Comparison of ENCODE assay signal across 9 cellular contexts in the genomic region with DNA sequence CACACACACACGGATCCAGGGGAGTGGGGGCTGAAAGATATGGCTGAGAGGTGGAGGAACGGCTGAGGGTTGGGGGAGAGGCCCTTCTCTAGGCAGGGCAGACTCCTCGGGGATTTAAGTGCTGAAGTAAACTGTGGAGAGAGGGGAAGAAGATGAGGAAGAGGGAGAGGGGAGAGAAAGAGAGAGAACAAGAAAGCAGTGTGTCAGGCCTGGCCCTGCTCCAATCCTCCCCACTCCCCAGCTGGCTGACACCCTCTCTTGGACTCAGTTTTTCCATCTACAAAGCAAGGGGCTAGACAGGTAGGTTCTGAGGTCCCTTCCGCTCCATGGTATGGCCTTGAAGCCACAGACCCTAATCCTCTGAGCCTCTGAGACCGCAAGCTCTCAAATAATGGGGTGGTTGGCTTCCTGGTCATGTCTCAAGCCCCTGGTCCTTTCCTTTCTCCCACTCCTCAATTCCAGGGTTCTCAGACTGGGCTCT. TPM values are rescaled to one million over a fixed set of nuclear protein-coding genes. Genes with fewer than 3 reads are reported as not detected.
DNase-seq lines count a peak whose midpoint lies in the region; ATAC-seq and TF ChIP-seq lines count a peak whose summit lies in the region.
"Had no signal": no experiment of that assay in that cellular context is flagged by ENCODE, and none has a peak within 500 bp of the region (broad histone marks: within the 10 kb centered on the region; RNA-seq: fewer than 3 reads in every experiment).

No MANE protein-coding gene starts in this region.

- H3K4me3 ChIP-seq in HFF-Myc (replicated peaks; ENCODE audit: low read depth, low read length) (peak overlapping the region; percentile 90; the same call in 1 of the 2 replicates), right atrium auricular region (peak overlapping the region in 1 of 2 donors; percentile 97), spleen (peak overlapping the region in 4 of 8 donors; percentile 72 to 96 (median 82))

- H3K27ac ChIP-seq in right atrium auricular region = peak overlapping the region; percentile 99
- peak overlapping the region; percentile 58 to 100 (median 100) for H3K27ac ChIP-seq in spleen

- TF ChIP-seq CTCF in HFF-Myc (IDR thresholded peaks at IDR 0.05; ENCODE audit: low read depth, low read length, missing control alignments) (no peak), right atrium auricular region (IDR thresholded peaks at IDR 0.05) (no peak), spleen (IDR thresholded peaks at IDR 0.05 in 8 of 11, conservative IDR thresholded peaks at IDR 0.05 in 3 of 11) (no peak)

- intact Hi-C loops in spleen (cut with DNase I; ENCODE audit: low total_unique reads) = no loop called here

- 55 to 66% (median 62%) methylated on average over 5 of the region's 5 CpGs for WGBS in spleen, 5 donors

- H3K36me3 Mint-ChIP-seq in activated T-helper 17 cell treated with anti-CD3 and anti-CD28 coated beads, Interleukin-2, amount 50 U/mL, for 72 hours (ENCODE audit: low read depth) = peaks cover 51% of the 10 kb centered on the region

- H3K36me3 ChIP-seq in right atrium auricular region (peaks cover 22% of the 10 kb centered on the region), spleen (peaks cover 0 to 38% (median 23%) of the 10 kb centered on the region in 6 donors)

- H3K27me3 Mint-ChIP-seq in activated T-helper 17 cell treated with anti-CD3 and anti-CD28 coated beads, Interleukin-2, amount 50 U/mL, for 72 hours = no peaks in the 10 kb centered on the region

- H3K9me3 ChIP-seq in right atrium auricular region = no peaks in the 10 kb centered on the region
- no peaks in the 10 kb centered on the region for H3K9me3 ChIP-seq in spleen

- DNase-seq in HFF-Myc (ENCODE audit: extremely low read depth, low read depth) = no peak
- DNase-seq in right atrium auricular region (ENCODE audit: low spot score) = no peak
- DNase-seq in spleen = no peak
- DNase-seq in effector CD8-positive, alpha-beta T cell (lab: John Stamatoyannopoulos, UW) = no peak
- DNase-seq: NCI-H446 treated with DMSO at 0.1 percent for 48 hours had no signal

- H3K9me3 Mint-ChIP-seq in activated T-helper 17 cell treated with anti-CD3 and anti-CD28 coated beads, Interleukin-2, amount 50 U/mL, for 72 hours = no peaks in the 10 kb centered on the region

- H3K4me1 ChIP-seq in right atrium auricular region (peaks cover 0 to 58% of the 10 kb centered on the region in 2 donors), spleen (peaks cover 40 to 86% (median 77%) of the 10 kb centered on the region in 6 donors)

- H3K27me3 ChIP-seq in right atrium auricular region = no peaks in the 10 kb centered on the region
- H3K27me3 ChIP-seq in spleen (replicated peaks in 1 of 7) = no peaks in the 10 kb centered on the region

- no peak for TF ChIP-seq POLR2A in spleen (IDR thresholded peaks at IDR 0.05)

- peak overlapping the region; percentile 79 for H3K27ac Mint-ChIP-seq in activated T-helper 17 cell treated with anti-CD3 and anti-CD28 coated beads, Interleukin-2, amount 50 U/mL, for 72 hours

- H3K4me1 Mint-ChIP-seq in activated T-helper 17 cell treated with anti-CD3 and anti-CD28 coated beads, Interleukin-2, amount 50 U/mL, for 72 hours = peaks cover 31% of the 10 kb centered on the region

- H3K4me3 Mint-ChIP-seq in activated T-helper 17 cell treated with anti-CD3 and anti-CD28 coated beads, Interleukin-2, amount 50 U/mL, for 72 hours = peak overlapping the region; percentile 94

- no peak for ATAC-seq in activated T-helper 17 cell treated with anti-CD3 and anti-CD28 coated beads, Interleukin-2, amount 50 U/mL, for 72 hours (replicated peaks)
- no peak for ATAC-seq in HG03196 (IDR thresholded peaks at IDR 0.05; ENCODE audit: unreplicated experiment)
- no peak for ATAC-seq in GM18907 (IDR thresholded peaks at IDR 0.05; ENCODE audit: unreplicated experiment)
- no peak for ATAC-seq in GM19324 (IDR thresholded peaks at IDR 0.05; ENCODE audit: low FRiP score, unreplicated experiment)

RNA-seq across cellular contexts. Expression of gene VAMP2, which starts 2.0 kb away (rescaled TPM):
- total RNA-seq in activated T-helper 17 cell treated with anti-CD3 and anti-CD28 coated beads, Interleukin-2, amount 50 U/mL, for 72 hours = 10 to 100 TPM; 41.7 to 66.2 TPM
- total RNA-seq in right atrium auricular region (10 to 100 TPM; 27.4 to 39.7 TPM), spleen (10 to 100 TPM; 37.5 to 94.8 (median 65.7) TPM)
- 10 to 100 TPM; 38.7 to 57.8 (median 38.8) TPM for polyA plus RNA-seq in spleen

RNA-seq across cellular contexts. Expression of gene PER1, which starts 8.6 kb away (rescaled TPM):
- total RNA-seq in activated T-helper 17 cell treated with anti-CD3 and anti-CD28 coated beads, Interleukin-2, amount 50 U/mL, for 72 hours = 100 to 1,000 TPM in 1 of 2 donors, 10 to 100 TPM in 1; 52.0 to 269 TPM
- total RNA-seq in right atrium auricular region (10 to 100 TPM; 59.4 to 75.0 TPM), spleen (100 to 1,000 TPM in 2 of 7 donors, 10 to 100 TPM in 5; 68.0 to 213 (median 73.5) TPM)
- 10 to 100 TPM; 12.6 to 83.0 (median 17.5) TPM for polyA plus RNA-seq in spleen

RNA-seq across cellular contexts. Expression of gene TMEM107, which starts 15.4 kb away (rescaled TPM):
- 10 to 100 TPM; 43.3 to 45.3 TPM for total RNA-seq in activated T-helper 17 cell treated with anti-CD3 and anti-CD28 coated beads, Interleukin-2, amount 50 U/mL, for 72 hours
- 10 to 100 TPM in 1 of 2 donors, 1 to 10 TPM in 1; 7.3 to 11.0 TPM for total RNA-seq in right atrium auricular region
- 10 to 100 TPM; 13.0 to 42.2 (median 22.4) TPM for total RNA-seq in spleen
- 10 to 100 TPM in 2 of 3 donors, 1 to 10 TPM in 1; 8.1 to 14.0 (median 11.9) TPM for polyA plus RNA-seq in spleen

RNA-seq across cellular contexts. Expression of gene BORCS6, which starts 29.2 kb away (rescaled TPM):
- total RNA-seq in activated T-helper 17 cell treated with anti-CD3 and anti-CD28 coated beads, Interleukin-2, amount 50 U/mL, for 72 hours = 1 to 10 TPM; 4.7 to 7.0 TPM
- total RNA-seq in right atrium auricular region (10 to 100 TPM; 10.2 to 10.8 TPM), spleen (10 to 100 TPM in 6 of 7 donors, 1 to 10 TPM in 1; 9.5 to 14.6 (median 12.3) TPM)
- 10 to 100 TPM in 2 of 3 donors, 1 to 10 TPM in 1; 10.0 to 16.5 (median 12.9) TPM for polyA plus RNA-seq in spleen

RNA-seq across cellular contexts. Expression of gene HES7, which starts 36.9 kb away (rescaled TPM):
- total RNA-seq in activated T-helper 17 cell treated with anti-CD3 and anti-CD28 coated beads, Interleukin-2, amount 50 U/mL, for 72 hours = 10 to 100 TPM in 1 of 2 donors, 1 to 10 TPM in 1; 2.9 to 10.0 TPM
- total RNA-seq in right atrium auricular region (not detected), spleen (under 1 TPM in 2 of 7 donors, not detected in 5; 0.41 to 0.67 TPM)
- polyA plus RNA-seq in spleen = under 1 TPM; 0.04 to 0.53 (median 0.32) TPM
